In the genomic region with DNA sequence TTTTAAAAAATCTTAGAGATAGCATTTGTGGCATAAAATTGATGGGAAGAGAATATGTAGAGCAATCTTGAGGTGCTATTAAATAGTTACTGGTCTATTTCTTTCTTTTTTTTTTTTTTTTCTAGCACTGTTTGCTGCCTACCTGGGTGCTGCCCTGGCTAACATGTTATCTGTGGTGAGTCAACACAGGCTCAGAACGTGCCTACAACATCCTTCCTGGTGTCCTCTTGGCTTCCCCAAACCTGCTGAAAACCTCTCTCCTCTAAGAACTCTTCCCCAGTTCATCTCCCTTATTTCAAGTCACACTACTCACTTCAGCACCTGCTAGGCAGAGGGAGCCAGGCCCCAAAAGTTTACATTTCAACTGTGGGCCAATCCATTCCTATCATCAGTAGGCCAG, we compare ENCODE assay signal across 17 cellular contexts. TPM values are rescaled to one million over a fixed set of nuclear protein-coding genes. Genes with fewer than 3 reads are reported as not detected.
DNase-seq lines count a peak whose midpoint lies in the region; ATAC-seq and TF ChIP-seq lines count a peak whose summit lies in the region.
"Had no signal": no experiment of that assay in that cellular context is flagged by ENCODE, and none has a peak within 500 bp of the region (broad histone marks: within the 10 kb centered on the region; RNA-seq: fewer than 3 reads in every experiment).

No MANE protein-coding gene starts in this region.

- peak overlapping the region; percentile 27; the same call in 1 of the 2 replicates for H3K27ac ChIP-seq in HL-60 (replicated peaks)
- H3K27ac ChIP-seq: A549, C4-2B had no signal

- H3K4me3 ChIP-seq in HL-60 (replicated peaks; ENCODE audit: insufficient read depth, low read length) (no peak overlapping the region), epithelial cell of esophagus (ENCODE audit: low read length) (no peak overlapping the region)
- H3K4me3 ChIP-seq: A549 had no signal

- TF ChIP-seq CTCF in HL-60 (IDR thresholded peaks at IDR 0.05; ENCODE audit: insufficient read depth, low read length) (no peak), epithelial cell of esophagus (IDR thresholded peaks at IDR 0.05; ENCODE audit: insufficient read depth, low read depth, low read length, missing control alignments) (no peak)

- H3K36me3 Mint-ChIP-seq in stimulated activated memory B cell treated with anti-CD40 and anti-IgM and Interleukin-4, amounts not matched to agents 10 μg/mL and 1 μg/mL and 100 μg/mL, for 72 hours: no peaks in the 10 kb centered on the region
- H3K36me3 Mint-ChIP-seq: CD4-positive, alpha-beta memory T cell had no signal

- ATAC-seq in stimulated activated memory B cell treated with anti-CD40 and anti-IgM and Interleukin-4, amounts not matched to agents 10 μg/mL and 1 μg/mL and 100 μg/mL, for 72 hours: no peak
- ATAC-seq in GM18867 (IDR thresholded peaks at IDR 0.05; ENCODE audit: unreplicated experiment): no peak
- ATAC-seq in Right ventricle myocardium inferior: no peak
- ATAC-seq: A549, HepG2 had no signal

- no peaks in the 10 kb centered on the region for H3K27me3 ChIP-seq in HL-60 (ENCODE audit: insufficient read depth, poor library complexity, severe bottlenecking)
- H3K27me3 ChIP-seq: BE2C had no signal

- H3K4me3 Mint-ChIP-seq in stimulated activated memory B cell treated with anti-CD40 and anti-IgM and Interleukin-4, amounts not matched to agents 10 μg/mL and 1 μg/mL and 100 μg/mL, for 72 hours: no peak overlapping the region
- H3K4me3 Mint-ChIP-seq: CD4-positive, alpha-beta memory T cell; HFFc6 had no signal

- no peaks in the 10 kb centered on the region for H3K9me3 Mint-ChIP-seq in stimulated activated memory B cell treated with anti-CD40 and anti-IgM and Interleukin-4, amounts not matched to agents 10 μg/mL and 1 μg/mL and 100 μg/mL, for 72 hours
- H3K9me3 Mint-ChIP-seq: CD4-positive, alpha-beta memory T cell; HFFc6 had no signal

- DNase-seq in activated CD8-positive, alpha-beta memory T cell treated with anti-CD3 and anti-CD28 coated beads for 24 hours: peak; percentile 28
- no peak for DNase-seq in activated CD8-positive, alpha-beta memory T cell treated with anti-CD3 and anti-CD28 coated beads, Interleukin-2, amount 50 U/mL, for 48 hours
- peak in 1 of 2 experiments; percentile 51 for DNase-seq in HL-60 (ENCODE audit: low read depth in 1 of 2, low spot score in 1 of 2)
- DNase-seq in epithelial cell of esophagus (ENCODE audit: low read depth): peak; percentile 30
- DNase-seq in Right ventricle myocardium inferior (ENCODE audit: missing footprints): no peak
- DNase-seq: BE2C; CD4-positive, alpha-beta memory T cell; DMS79; GDM1; HCEC 1CT; HFFc6 had no signal

- H3K27ac Mint-ChIP-seq in stimulated activated memory B cell treated with anti-CD40 and anti-IgM and Interleukin-4, amounts not matched to agents 10 μg/mL and 1 μg/mL and 100 μg/mL, for 72 hours: peak overlapping the region; percentile 14
- H3K27ac Mint-ChIP-seq: CD4-positive, alpha-beta memory T cell; HFFc6 had no signal

- intact Hi-C loops in Right ventricle myocardium inferior (cut with DNase I): no loop called here

- no peaks in the 10 kb centered on the region for H3K27me3 Mint-ChIP-seq in stimulated activated memory B cell treated with anti-CD40 and anti-IgM and Interleukin-4, amounts not matched to agents 10 μg/mL and 1 μg/mL and 100 μg/mL, for 72 hours
- H3K27me3 Mint-ChIP-seq: CD4-positive, alpha-beta memory T cell had no signal

- H3K4me1 Mint-ChIP-seq in stimulated activated memory B cell treated with anti-CD40 and anti-IgM and Interleukin-4, amounts not matched to agents 10 μg/mL and 1 μg/mL and 100 μg/mL, for 72 hours: peaks cover 7% of the 10 kb centered on the region

RNA-seq across cellular contexts. Expression of a gene that starts 45.1 kb away (rescaled TPM):
- 24.9 TPM for total RNA-seq in Right ventricle myocardium inferior
- total RNA-seq: H1, HepG2 had no signal

Comparison
In these comparisons a context has a peak if more than half of its experiments do, and no peak if none do; other contexts are left out.
1. DNase-seq: peak in activated CD8-positive, alpha-beta memory T cell treated with anti-CD3 and anti-CD28 coated beads for 24 hours (single experiment) and epithelial cell of esophagus (single experiment); none in activated CD8-positive, alpha-beta memory T cell treated with anti-CD3 and anti-CD28 coated beads, Interleukin-2, amount 50 U/mL, for 48 hours (single experiment) and Right ventricle myocardium inferior (single experiment).